In the genomic region with DNA sequence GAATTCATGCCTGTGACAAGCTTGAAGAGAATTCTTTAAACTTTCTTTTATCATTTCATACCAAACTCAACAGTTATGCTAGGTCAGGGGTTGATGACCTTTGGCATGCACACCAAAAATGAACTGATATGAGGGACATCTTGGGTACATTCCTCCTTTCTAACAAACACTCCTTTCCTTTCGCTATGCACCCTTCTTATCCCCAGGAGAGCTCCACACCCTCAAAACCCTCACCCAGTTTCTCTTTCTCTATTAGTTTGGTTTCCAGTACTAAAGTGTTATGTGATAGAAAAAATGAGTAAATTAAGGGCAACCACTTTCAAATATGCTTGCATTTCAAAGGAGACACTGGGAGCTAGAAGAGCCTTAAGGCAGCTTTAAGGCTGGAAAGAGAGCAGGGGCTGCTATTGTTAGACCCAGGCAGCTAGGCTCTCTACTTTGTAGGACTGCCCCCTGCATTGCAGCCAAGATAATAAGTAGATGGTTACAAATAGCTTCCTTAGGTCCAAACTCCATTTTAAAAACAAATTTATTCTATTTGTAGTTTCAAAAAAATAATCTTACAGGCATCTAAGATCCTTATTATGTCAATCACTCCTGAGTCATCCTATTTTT, we compare ENCODE assay signal across 15 cellular contexts.
DNase-seq lines count a peak whose midpoint lies in the region; ATAC-seq, FAIRE-seq and TF ChIP-seq lines count a peak whose summit lies in the region.
"Had no signal": no experiment of that assay in that cellular context is flagged by ENCODE, and none has a peak within 500 bp of the region (broad histone marks: within the 10 kb centered on the region; RNA-seq: fewer than 3 reads in every experiment).

No MANE protein-coding gene starts in this region.

- H3K4me3 ChIP-seq in GM23248 = no peak overlapping the region
- H3K4me3 ChIP-seq in astrocyte (ENCODE audit: insufficient read depth, low read depth, low read length) = no peak overlapping the region
- no peak overlapping the region for H3K4me3 ChIP-seq in esophagus muscularis mucosa

- TF ChIP-seq CTCF in astrocyte (IDR thresholded peaks at IDR 0.05; ENCODE audit: insufficient read depth, low read depth, low read length) (no peak), nephron progenitor cell (IDR thresholded peaks at IDR 0.05) (no peak), esophagus muscularis mucosa (IDR thresholded peaks at IDR 0.05) (no peak)

- WGBS in GM23248 (ENCODE audit: low coverage in 1 of 2, low lambda C conversion rate in 2 of 2, missing lambda C conversion rate in 2 of 2), 2 experiments = 95 to 100% methylated on average over 1 of the region's 1 CpG
- 85% methylated on average over 1 of the region's 1 CpG for WGBS in esophagus muscularis mucosa

- FAIRE-seq in astrocyte (lab: Jason Lieb, UNC) = peak; percentile 17

- H2AFZ ChIP-seq in GM23248 = no peak overlapping the region
- no peak overlapping the region for H2AFZ ChIP-seq in astrocyte (ENCODE audit: low read depth, low read length)

- H3K36me3 ChIP-seq in GM23248 (ENCODE audit: low read depth) (no peaks in the 10 kb centered on the region), astrocyte (ENCODE audit: insufficient read depth, low read length) (no peaks in the 10 kb centered on the region), esophagus muscularis mucosa (no peaks in the 10 kb centered on the region)
- H3K36me3 ChIP-seq: BE2C had no signal

- DNase-seq in EH (ENCODE audit: low read depth) (peak; percentile 2), GM23248 (peak; percentile 11), astrocyte (ENCODE audit: low read depth) (no peak), nephron progenitor cell (no peak), NCI-H187 treated with DMSO at 0.1 percent for 48 hours (lab: John Stamatoyannopoulos, UW) (no peak), esophagus muscularis mucosa (ENCODE audit: extremely low spot score) (no peak)
- DNase-seq: BE2C; CD4-positive, alpha-beta memory T cell; DMS79; GF-D8; H9; NCI-H1436; NCI-H2081; NCI-H510A treated with DMSO at 0.1 percent for 48 hours had no signal

- peaks cover 50% of the 10 kb centered on the region for H3F3A ChIP-seq in GM23248 (ENCODE audit: insufficient read depth)

- intact Hi-C loops in esophagus muscularis mucosa (cut with DNase I) = no loop called here

- H3K36me3 Mint-ChIP-seq in astrocyte (ENCODE audit: low read depth, unreplicated experiment) (no peaks in the 10 kb centered on the region), nephron progenitor cell (ENCODE audit: low read depth) (no peaks in the 10 kb centered on the region)
- H3K36me3 Mint-ChIP-seq: CD4-positive, alpha-beta memory T cell had no signal

- H3K9me3 ChIP-seq in GM23248 (ENCODE audit: low read depth) (no peaks in the 10 kb centered on the region), astrocyte (ENCODE audit: insufficient read depth, low read depth, low read length) (no peaks in the 10 kb centered on the region), esophagus muscularis mucosa (no peaks in the 10 kb centered on the region)
- H3K9me3 ChIP-seq: BE2C had no signal

- peak overlapping the region; percentile 59 for H3K27ac Mint-ChIP-seq in astrocyte (ENCODE audit: unreplicated experiment)
- peak overlapping the region; percentile 23 for H3K27ac Mint-ChIP-seq in nephron progenitor cell
- H3K27ac Mint-ChIP-seq: CD4-positive, alpha-beta memory T cell; H9 had no signal

- H3K9ac ChIP-seq in GM23248 = no peak overlapping the region
- H3K9ac ChIP-seq in astrocyte (ENCODE audit: low read length) = no peak overlapping the region

- H3K27me3 Mint-ChIP-seq in astrocyte (ENCODE audit: low read depth, unreplicated experiment) = no peaks in the 10 kb centered on the region
- no peaks in the 10 kb centered on the region for H3K27me3 Mint-ChIP-seq in nephron progenitor cell (ENCODE audit: low read depth, poor library complexity)
- H3K27me3 Mint-ChIP-seq: CD4-positive, alpha-beta memory T cell had no signal

- no peak for TF ChIP-seq EP300 in esophagus muscularis mucosa (IDR thresholded peaks at IDR 0.05)

- H3K9me2 ChIP-seq in GM23248 (ENCODE audit: insufficient read depth) = no peaks in the 10 kb centered on the region

- no peak for ATAC-seq in activated CD4-positive, CD25-positive, alpha-beta regulatory T cell treated with anti-CD3 and anti-CD28 coated beads, Interleukin-2, amount 50 U/mL, for 24 hours

- in situ Hi-C loops in GM23248 (cut with MboI) = no loop called here

- H3K9me3 Mint-ChIP-seq in astrocyte (ENCODE audit: unreplicated experiment) (no peaks in the 10 kb centered on the region), nephron progenitor cell (no peaks in the 10 kb centered on the region)

- H3K4me3 Mint-ChIP-seq in astrocyte (ENCODE audit: unreplicated experiment) = peak overlapping the region; percentile 67
- H3K4me3 Mint-ChIP-seq in nephron progenitor cell = no peak overlapping the region
- H3K4me3 Mint-ChIP-seq: CD4-positive, alpha-beta memory T cell; H9 had no signal

- no peaks in the 10 kb centered on the region for H4K20me1 ChIP-seq in GM23248 (ENCODE audit: insufficient read depth)
- H4K20me1 ChIP-seq in astrocyte (ENCODE audit: insufficient read depth, low read length) = no peaks in the 10 kb centered on the region

- H3K4me1 ChIP-seq in GM23248 (ENCODE audit: insufficient read depth) (peaks cover 60% of the 10 kb centered on the region), astrocyte (ENCODE audit: insufficient read depth, low read length) (peaks cover 22% of the 10 kb centered on the region), esophagus muscularis mucosa (peaks cover 14 to 36% (median 30%) of the 10 kb centered on the region in 4 donors)

- H3K27ac ChIP-seq in GM23248 (peak overlapping the region; percentile 51), astrocyte (ENCODE audit: low read depth, low read length) (no peak overlapping the region), esophagus muscularis mucosa (replicated peaks in 1 of 4) (peak overlapping the region in 1 of 4 donors; percentile 35)

- peaks cover 41% of the 10 kb centered on the region for H3K4me1 Mint-ChIP-seq in astrocyte (ENCODE audit: low read depth, unreplicated experiment)
- no peaks in the 10 kb centered on the region for H3K4me1 Mint-ChIP-seq in nephron progenitor cell
- H3K4me1 Mint-ChIP-seq: CD4-positive, alpha-beta memory T cell had no signal

- peak overlapping the region; percentile 57 for H3K4me2 ChIP-seq in GM23248 (ENCODE audit: unreplicated experiment)
- no peak overlapping the region for H3K4me2 ChIP-seq in astrocyte (ENCODE audit: low read length)

- H3K79me2 ChIP-seq in GM23248 (ENCODE audit: insufficient read depth) (no peaks in the 10 kb centered on the region), astrocyte (ENCODE audit: insufficient read depth, low read length) (no peaks in the 10 kb centered on the region)

- TF ChIP-seq POLR2A in esophagus muscularis mucosa (IDR thresholded peaks at IDR 0.05; ENCODE audit: low read depth) = no peak

- H3K27me3 ChIP-seq in GM23248 (replicated peaks; ENCODE audit: insufficient read depth) (no peaks in the 10 kb centered on the region), astrocyte (ENCODE audit: insufficient read depth, low read length) (no peaks in the 10 kb centered on the region), esophagus muscularis mucosa (no peaks in the 10 kb centered on the region)
- H3K27me3 ChIP-seq: BE2C had no signal

Comparison
In these comparisons a context has a peak if more than half of its experiments do, and no peak if none do; other contexts are left out.
1. DNase-seq: peak in EH (single experiment) and GM23248 (single experiment); none in astrocyte (single experiment), nephron progenitor cell (single experiment), NCI-H187 treated with DMSO at 0.1 percent for 48 hours (single experiment) and esophagus muscularis mucosa (single experiment).